In genomic region chr17:77110006-77110374, GRCh38 we compare ENCODE assay signal across 8 cellular contexts. TPM values are rescaled to one million over a fixed set of nuclear protein-coding genes. Genes with fewer than 3 reads are reported as not detected.
A peak's percentile ranks its signal among the peaks of the same experiment; 100 is the strongest.
DNase-seq lines count a peak whose midpoint lies in the region; ATAC-seq and TF ChIP-seq lines count a peak whose summit lies in the region.

No MANE protein-coding gene starts in this region.

- TF ChIP-seq CTCF in lower lobe of right lung (IDR thresholded peaks at IDR 0.05) (no peak), uterus (IDR thresholded peaks at IDR 0.05) (no peak)

- intact Hi-C loops in lower lobe of right lung (cut with DNase I) (no loop called here), uterus (cut with DNase I; ENCODE audit: low total_unique reads) (no loop called here)

- peak; percentile 52 to 55 for ATAC-seq in lower lobe of right lung

- no peaks in the 10 kb centered on the region for H3K36me3 ChIP-seq in lower lobe of right lung
- no peaks in the 10 kb centered on the region for H3K36me3 ChIP-seq in uterus

- H3K27me3 Mint-ChIP-seq in activated naive CD4-positive, alpha-beta T cell treated with anti-CD3 and anti-CD28 coated beads, Interleukin-2, amount 10 ng/mL, durations not matched to agents 7 days and 5 days: no peaks in the 10 kb centered on the region

- no peak for DNase-seq in activated naive CD4-positive, alpha-beta T cell treated with anti-CD3 and anti-CD28 coated beads, Interleukin-2, amount 10 ng/mL, durations not matched to agents 7 days and 5 days
- DNase-seq in activated naive CD4-positive, alpha-beta T cell treated with Interleukin-2 at 50 U/mL for 16 hours: no peak
- DNase-seq in astrocyte of the hippocampus (ENCODE audit: low read depth, low spot score) (peak; percentile 76), lower lobe of right lung (no peak), uterus (peak in 1 of 2 donors; percentile 67), occipital lobe (lab: John Stamatoyannopoulos, UW) (no peak), GM19238 (ENCODE audit: insufficient read length, low spot score) (no peak), HT-29 (ENCODE audit: low spot score) (no peak)

- H3K27ac Mint-ChIP-seq in activated naive CD4-positive, alpha-beta T cell treated with anti-CD3 and anti-CD28 coated beads, Interleukin-2, amount 10 ng/mL, durations not matched to agents 7 days and 5 days: peak overlapping the region; percentile 63

- H3K4me3 Mint-ChIP-seq in activated naive CD4-positive, alpha-beta T cell treated with anti-CD3 and anti-CD28 coated beads, Interleukin-2, amount 10 ng/mL, durations not matched to agents 7 days and 5 days: no peak overlapping the region

- H3K27me3 ChIP-seq in lower lobe of right lung (ENCODE audit: low read depth) (no peaks in the 10 kb centered on the region), uterus (no peaks in the 10 kb centered on the region)

- H3K9me3 ChIP-seq in lower lobe of right lung (no peaks in the 10 kb centered on the region), uterus (no peaks in the 10 kb centered on the region)

- H3K9me3 Mint-ChIP-seq in activated naive CD4-positive, alpha-beta T cell treated with anti-CD3 and anti-CD28 coated beads, Interleukin-2, amount 10 ng/mL, durations not matched to agents 7 days and 5 days: no peaks in the 10 kb centered on the region

- CTCF ChIA-PET in activated naive CD4-positive, alpha-beta T cell treated with anti-CD3 and anti-CD28 coated beads, Interleukin-2, amount 10 ng/mL, durations not matched to agents 7 days and 5 days (lab: Charles Lee): interaction anchor here (1.2 kb wide), 1 partner anchor 98 kb away, joined by 4 read pairs; no protein-coding TSS in a partner anchor

- H3K4me1 Mint-ChIP-seq in activated naive CD4-positive, alpha-beta T cell treated with anti-CD3 and anti-CD28 coated beads, Interleukin-2, amount 10 ng/mL, durations not matched to agents 7 days and 5 days: peaks cover 31% of the 10 kb centered on the region

- H3K4me1 ChIP-seq in lower lobe of right lung: peaks cover 49% of the 10 kb centered on the region
- peaks cover 9 to 20% of the 10 kb centered on the region in 2 donors for H3K4me1 ChIP-seq in uterus

- peaks cover 7% of the 10 kb centered on the region for H3K36me3 Mint-ChIP-seq in activated naive CD4-positive, alpha-beta T cell treated with anti-CD3 and anti-CD28 coated beads, Interleukin-2, amount 10 ng/mL, durations not matched to agents 7 days and 5 days

- peak overlapping the region; percentile 73 for H3K27ac ChIP-seq in lower lobe of right lung
- peak overlapping the region; percentile 82 to 97 for H3K27ac ChIP-seq in uterus

- TF ChIP-seq POLR2A in uterus (IDR thresholded peaks at IDR 0.05): peak in 1 of 2 donors; percentile 38

- no peak overlapping the region for H3K4me3 ChIP-seq in lower lobe of right lung
- no peak overlapping the region for H3K4me3 ChIP-seq in uterus

RNA-seq across cellular contexts. Expression of gene SEC14L1, which starts 30.8 kb away (rescaled TPM):
- total RNA-seq in lower lobe of right lung (146 TPM), uterus (100 to 1,000 TPM in 1 of 4 donors, 10 to 100 TPM in 3; 38.2 to 128 (median 42.6) TPM), occipital lobe (66.9 TPM)
- total RNA-seq in HT-29 (2014; rRNA removed; shearing (Covaris generic)): 13.9 and 16.1 TPM in 2 replicates
